ENCODE assay signal across 2 cellular contexts in the genomic region with DNA sequence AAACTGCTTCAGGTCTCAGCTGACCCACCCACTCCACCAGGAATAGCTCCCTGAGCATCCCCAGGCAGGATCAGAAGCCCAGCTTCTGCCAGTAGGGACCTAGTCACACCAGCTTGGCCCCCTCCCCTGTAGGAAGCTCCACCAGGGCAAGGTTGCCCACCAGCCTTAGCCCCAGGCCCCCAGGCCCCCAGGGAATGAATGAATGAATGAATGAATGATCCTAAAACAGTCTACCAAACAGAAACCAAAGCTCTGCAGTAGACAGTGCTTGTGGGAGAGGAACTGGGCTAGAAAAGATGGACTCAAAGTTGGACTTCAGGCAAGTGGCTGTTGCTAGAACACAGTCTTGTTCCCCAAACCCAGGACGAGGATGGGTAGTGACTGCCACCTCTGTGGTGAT.
TF ChIP-seq lines count a peak whose summit lies in the region.

No MANE protein-coding gene starts in this region.

TF ChIP-seq in IMR-90, 13 proteins besides CTCF, POLR2A, EP300 and RAD21:
- TF ChIP-seq CHD1 (IDR thresholded peaks at IDR 0.05; ENCODE audit: low read depth, low read length) (no peak), MAZ (IDR thresholded peaks at IDR 0.05; ENCODE audit: borderline replicate concordance, low read depth, low read length) (no peak), MXI1 (IDR thresholded peaks at IDR 0.05; ENCODE audit: borderline replicate concordance, low read depth, low read length) (no peak), CEBPB (IDR thresholded peaks at IDR 0.05; ENCODE audit: low read depth, low read length) (no peak), RCOR1 (IDR thresholded peaks at IDR 0.05; ENCODE audit: insufficient replicate concordance, low read length) (no peak), BHLHE40 (IDR thresholded peaks at IDR 0.05; ENCODE audit: low read depth, low read length) (no peak), FOS (IDR thresholded peaks at IDR 0.05; ENCODE audit: low read depth, low read length) (no peak)
- TF ChIP-seq, protein P1, sequence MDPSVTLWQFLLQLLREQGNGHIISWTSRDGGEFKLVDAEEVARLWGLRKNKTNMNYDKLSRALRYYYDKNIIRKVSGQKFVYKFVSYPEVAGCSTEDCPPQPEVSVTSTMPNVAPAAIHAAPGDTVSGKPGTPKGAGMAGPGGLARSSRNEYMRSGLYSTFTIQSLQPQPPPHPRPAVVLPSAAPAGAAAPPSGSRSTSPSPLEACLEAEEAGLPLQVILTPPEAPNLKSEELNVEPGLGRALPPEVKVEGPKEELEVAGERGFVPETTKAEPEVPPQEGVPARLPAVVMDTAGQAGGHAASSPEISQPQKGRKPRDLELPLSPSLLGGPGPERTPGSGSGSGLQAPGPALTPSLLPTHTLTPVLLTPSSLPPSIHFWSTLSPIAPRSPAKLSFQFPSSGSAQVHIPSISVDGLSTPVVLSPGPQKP (IDR thresholded peaks at IDR 0.05; ENCODE audit: borderline replicate concordance, low read depth, low read length): no peak
- TF ChIP-seq, protein P2, sequence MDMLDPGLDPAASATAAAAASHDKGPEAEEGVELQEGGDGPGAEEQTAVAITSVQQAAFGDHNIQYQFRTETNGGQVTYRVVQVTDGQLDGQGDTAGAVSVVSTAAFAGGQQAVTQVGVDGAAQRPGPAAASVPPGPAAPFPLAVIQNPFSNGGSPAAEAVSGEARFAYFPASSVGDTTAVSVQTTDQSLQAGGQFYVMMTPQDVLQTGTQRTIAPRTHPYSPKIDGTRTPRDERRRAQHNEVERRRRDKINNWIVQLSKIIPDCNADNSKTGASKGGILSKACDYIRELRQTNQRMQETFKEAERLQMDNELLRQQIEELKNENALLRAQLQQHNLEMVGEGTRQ (IDR thresholded peaks at IDR 0.05; ENCODE audit: low read depth, low read length): no peak

TF ChIP-seq in K562, 482 proteins besides CTCF, POLR2A, EP300 and RAD21:
- TF ChIP-seq, protein P3, sequence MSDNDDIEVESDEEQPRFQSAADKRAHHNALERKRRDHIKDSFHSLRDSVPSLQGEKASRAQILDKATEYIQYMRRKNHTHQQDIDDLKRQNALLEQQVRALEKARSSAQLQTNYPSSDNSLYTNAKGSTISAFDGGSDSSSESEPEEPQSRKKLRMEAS (CRISPR knock-in tag; IDR thresholded peaks at IDR 0.05): no peak; the same call in 1 of the 2 replicates
- peak; percentile 92 for TF ChIP-seq ZNF24 (IDR thresholded peaks at IDR 0.05)
- TF ChIP-seq ZNF133 (CRISPR knock-in tag; IDR thresholded peaks at IDR 0.05): no peak
